17 cellular contexts compared by ENCODE assay signal in the genomic region with DNA sequence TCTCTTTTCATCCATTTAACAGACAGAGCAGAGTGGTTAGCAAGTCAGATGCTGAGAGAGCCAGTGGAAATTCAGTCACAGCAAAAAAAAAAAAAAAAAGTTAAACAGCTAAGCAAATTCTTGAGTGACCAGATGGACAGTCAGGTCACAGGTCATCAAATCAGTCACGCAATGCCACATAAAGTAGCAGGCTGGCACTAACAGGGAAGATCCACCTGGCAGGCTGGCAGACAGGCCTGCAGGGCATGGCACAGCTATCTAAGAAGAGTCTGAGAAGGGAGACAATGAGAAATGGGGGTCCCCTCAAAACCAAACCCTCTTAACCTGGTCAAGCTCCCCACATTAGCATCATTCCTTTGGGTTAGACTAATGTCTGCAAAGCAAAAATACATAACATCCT.
DNase-seq lines count a peak whose midpoint lies in the region; ATAC-seq, FAIRE-seq and TF ChIP-seq lines count a peak whose summit lies in the region.
"Had no signal": no experiment of that assay in that cellular context is flagged by ENCODE, and none has a peak within 500 bp of the region (broad histone marks: within the 10 kb centered on the region; RNA-seq: fewer than 3 reads in every experiment).

No MANE protein-coding gene starts in this region.

- ATAC-seq in right lobe of liver (peak; percentile 61 to 97 (median 86)), HepG2 (no peak)
- ATAC-seq: GM23338 had no signal

- BruUV-seq in HepG2 (replicated peaks; lab: Mats Ljungman, UMichigan): no TSS peak
- no TSS peak for BruUV-seq in OCI-LY7 (replicated peaks; lab: Mats Ljungman, UMichigan)

- H3K4me1 ChIP-seq in right lobe of liver: peaks cover 0 to 6% (median 3%) of the 10 kb centered on the region in 4 donors
- no peaks in the 10 kb centered on the region for H3K4me1 ChIP-seq in HepG2 (ENCODE audit: insufficient read depth, low read length)
- peaks cover 19% of the 10 kb centered on the region for H3K4me1 ChIP-seq in OCI-LY7 (ENCODE audit: insufficient read depth, low read length, poor library complexity, severe bottlenecking)
- H3K4me1 ChIP-seq in parathyroid adenoma: no peaks in the 10 kb centered on the region
- H3K4me1 ChIP-seq: BLaER1 treated with 17β-estradiol and CSF1 and Interleukin-3, amounts not matched to agents 10 nM and 100 nM had no signal

- H3K9ac ChIP-seq in HepG2 (ENCODE audit: insufficient read depth, low read depth, low read length) (no peak overlapping the region), parathyroid adenoma (no peak overlapping the region)
- H3K9ac ChIP-seq: BLaER1 treated with 17β-estradiol and CSF1 and Interleukin-3, amounts not matched to agents 10 nM and 100 nM had no signal

- H2AFZ ChIP-seq in HepG2 (ENCODE audit: low read length) (no peak overlapping the region), OCI-LY7 (ENCODE audit: low read length) (no peak overlapping the region; the same call in 1 of the 2 replicates), parathyroid adenoma (peak overlapping the region; percentile 69)
- H2AFZ ChIP-seq: GM23338 had no signal

- H4K20me1 ChIP-seq in HepG2 (ENCODE audit: insufficient read depth, low read length) (no peaks in the 10 kb centered on the region), OCI-LY7 (ENCODE audit: insufficient read depth, low read length) (no peaks in the 10 kb centered on the region)
- H4K20me1 ChIP-seq: BLaER1 treated with 17β-estradiol and CSF1 and Interleukin-3, amounts not matched to agents 10 nM and 100 nM had no signal

- H3K4me3 ChIP-seq in right lobe of liver (no peak overlapping the region), HepG2 (replicated peaks in 1 of 3; ENCODE audit: insufficient read depth in 1 of 3, low read depth in 2 of 3, low read length in 3 of 3) (no peak overlapping the region), OCI-LY7 (ENCODE audit: low read depth, low read length, poor library complexity, severe bottlenecking) (peak overlapping the region; percentile 2), parathyroid adenoma (ENCODE audit: low read depth, low read length) (no peak overlapping the region), lower leg skin (ENCODE audit: low read depth, poor library complexity, severe bottlenecking) (no peak overlapping the region)
- H3K4me3 ChIP-seq: BLaER1 treated with 17β-estradiol and CSF1 and Interleukin-3, amounts not matched to agents 10 nM and 100 nM; GM23338 had no signal

- H3K4me2 ChIP-seq in HepG2 (ENCODE audit: low read depth, low read length) (no peak overlapping the region), OCI-LY7 (ENCODE audit: low read length) (peak overlapping the region; percentile 61), parathyroid adenoma (ENCODE audit: low read length) (no peak overlapping the region)
- H3K4me2 ChIP-seq: BLaER1 treated with 17β-estradiol and CSF1 and Interleukin-3, amounts not matched to agents 10 nM and 100 nM; GM23338 had no signal

- no peaks in the 10 kb centered on the region for H3K27me3 ChIP-seq in right lobe of liver
- no peaks in the 10 kb centered on the region for H3K27me3 ChIP-seq in HepG2 (ENCODE audit: control insufficient read depth in 1 of 2, insufficient read depth in 2 of 2, low read length in 2 of 2)
- H3K27me3 ChIP-seq in parathyroid adenoma (ENCODE audit: control insufficient read depth, insufficient read depth, low read length): no peaks in the 10 kb centered on the region
- H3K27me3 ChIP-seq: BLaER1 treated with 17β-estradiol and CSF1 and Interleukin-3, amounts not matched to agents 10 nM and 100 nM had no signal

- H3K79me2 ChIP-seq in HepG2 (ENCODE audit: insufficient read depth, low read length) (no peaks in the 10 kb centered on the region), OCI-LY7 (ENCODE audit: insufficient read depth, low read depth, low read length) (no peaks in the 10 kb centered on the region), parathyroid adenoma (no peaks in the 10 kb centered on the region)

- CTCF ChIA-PET in HepG2 (lab: Yijun Ruan, JAX; ENCODE audit: low intra/inter-chr PET ratio, low total read pairs): no interaction called here
- CTCF ChIA-PET in OCI-LY7 (lab: Charles Lee; ENCODE audit: unreplicated experiment): interaction anchor here (1.3 kb wide), 1 partner anchor 8 kb away, joined by 4 read pairs; no protein-coding TSS in a partner anchor

- in situ Hi-C loops in HepG2 (cut with HindIII; ENCODE audit: extremely low pct_ligation_motif_present, low pct_unique_long_range_greater_than_20kb): no loop called here

- WGBS in right lobe of liver (ENCODE audit: insufficient coverage, low coverage, low lambda C conversion rate, missing lambda C conversion rate): 10% methylated on average over 1 of the region's 1 CpG
- WGBS in HepG2 (ENCODE audit: low lambda C conversion rate): 43% methylated on average over 1 of the region's 1 CpG
- 72 to 83% methylated on average over 1 of the region's 1 CpG for WGBS in lower leg skin, 2 donors

- TF ChIP-seq POLR2A in right lobe of liver (IDR thresholded peaks at IDR 0.05) (no peak), HepG2 (IDR thresholded peaks at IDR 0.05; ENCODE audit: insufficient read depth in 1 of 2, low read depth in 2 of 2, low read length in 2 of 2) (no peak), lower leg skin (IDR thresholded peaks at IDR 0.05) (no peak)

- TF ChIP-seq EP300 in HepG2 (IDR thresholded peaks at IDR 0.05; ENCODE audit: low read depth in 2 of 2, low read length in 2 of 2) (no peak), HepG2 (CRISPR knock-in tag; IDR thresholded peaks at IDR 0.05; ENCODE audit: borderline replicate concordance) (no peak)

- H3K27ac ChIP-seq in right lobe of liver: no peak overlapping the region
- no peak overlapping the region for H3K27ac ChIP-seq in HepG2 (ENCODE audit: extremely low read length, insufficient read depth, low read length)
- peak overlapping the region; percentile 36 for H3K27ac ChIP-seq in OCI-LY7 (ENCODE audit: low read depth, low read length, poor library complexity, severe bottlenecking)
- peak overlapping the region; percentile 65 for H3K27ac ChIP-seq in parathyroid adenoma
- H3K27ac ChIP-seq: 22Rv1; BLaER1 treated with 17β-estradiol and CSF1 and Interleukin-3, amounts not matched to agents 10 nM and 100 nM had no signal

- no peaks in the 10 kb centered on the region for H3K36me3 ChIP-seq in right lobe of liver
- no peaks in the 10 kb centered on the region for H3K36me3 ChIP-seq in HepG2 (replicated peaks in 1 of 2; ENCODE audit: control insufficient read depth in 1 of 2, insufficient read depth in 2 of 2, low read length in 2 of 2)
- no peaks in the 10 kb centered on the region for H3K36me3 ChIP-seq in OCI-LY7 (ENCODE audit: insufficient read depth, low read length)
- no peaks in the 10 kb centered on the region for H3K36me3 ChIP-seq in parathyroid adenoma (ENCODE audit: control insufficient read depth, insufficient read depth, low read length)
- H3K36me3 ChIP-seq: BLaER1 treated with 17β-estradiol and CSF1 and Interleukin-3, amounts not matched to agents 10 nM and 100 nM had no signal

- TF ChIP-seq CTCF in right lobe of liver (IDR thresholded peaks at IDR 0.05) (no peak), HepG2 (CRISPR knock-in tag; IDR thresholded peaks at IDR 0.05) (no peak), OCI-LY7 (conservative IDR thresholded peaks at IDR 0.05; ENCODE audit: low read length) (no peak), parathyroid adenoma (IDR thresholded peaks at IDR 0.05) (no peak), lower leg skin (IDR thresholded peaks at IDR 0.05) (no peak)

- H3K9me3 ChIP-seq in right lobe of liver (no peaks in the 10 kb centered on the region), HepG2 (ENCODE audit: low read length) (peaks cover 71% of the 10 kb centered on the region), OCI-LY7 (ENCODE audit: low read length) (no peaks in the 10 kb centered on the region), parathyroid adenoma (ENCODE audit: control insufficient read depth, low read length) (no peaks in the 10 kb centered on the region)

- DNase-seq in DMS53 (lab: John Stamatoyannopoulos, UW) (peak; percentile 79), DMS53 treated with DMSO at 0.1 percent for 48 hours (lab: John Stamatoyannopoulos, UW; ENCODE audit: unreplicated experiment) (no peak), right lobe of liver (peak in 2 of 3 donors; percentile 49 to 57), HepG2 (ENCODE audit: low spot score) (no peak), OCI-LY7 (ENCODE audit: low spot score) (no peak), lower leg skin (ENCODE audit: low spot score in 2 of 2) (no peak), NCI-H1694 treated with DMSO at 0.1 percent for 48 hours (lab: John Stamatoyannopoulos, UW) (no peak)
- DNase-seq: AML-193; CD4-positive, alpha-beta T cell; DND-41; GF-D8; H7; IMR-90 had no signal

- no peak for TF ChIP-seq RAD21 in HepG2 (CRISPR knock-in tag; IDR thresholded peaks at IDR 0.05)

- H3K9me2 ChIP-seq in OCI-LY7 (ENCODE audit: insufficient read depth, low read length): no peaks in the 10 kb centered on the region

- POLR2A ChIA-PET in HepG2 (lab: Yijun Ruan, JAX) (no interaction called here), OCI-LY7 (lab: Charles Lee) (interaction anchor here (0.6 to 3.0 kb wide), 9 partner anchors 10 to 1843 kb away, joined by 3 to 17 read pairs (median 4); no protein-coding TSS in a partner anchor)

- intact Hi-C loops in right lobe of liver (cut with DNase I): no loop called here
- intact Hi-C loops in HepG2 (cut with micrococcal nuclease; ENCODE audit: unreplicated experiment): no loop called here
- intact Hi-C loops in OCI-LY7 (cut with micrococcal nuclease; ENCODE audit: unreplicated experiment): loop anchor here (5.0 kb wide), 1 partner anchor 135 kb away; no protein-coding TSS in a partner anchor
- intact Hi-C loops in lower leg skin (cut with DNase I; ENCODE audit: low total_unique reads): no loop called here

- FAIRE-seq in HepG2 (lab: Jason Lieb, UNC): no peak

TF ChIP-seq in HepG2, 621 proteins besides CTCF, POLR2A, EP300 and RAD21:
- TF ChIP-seq ZNF451 (CRISPR knock-in tag; IDR thresholded peaks at IDR 0.05): no peak
- no peak for TF ChIP-seq DNMT3B (CRISPR knock-in tag; conservative IDR thresholded peaks at IDR 0.05)
- TF ChIP-seq ARID2 (CRISPR knock-in tag; IDR thresholded peaks at IDR 0.05; ENCODE audit: borderline replicate concordance): no peak
- TF ChIP-seq RARA (CRISPR knock-in tag; IDR thresholded peaks at IDR 0.05): no peak
- TF ChIP-seq HCFC1 (IDR thresholded peaks at IDR 0.05; ENCODE audit: low read depth, low read length): no peak

Comparison
In these comparisons a context has a peak if more than half of its experiments do, and no peak if none do; other contexts are left out.
1. DNase-seq: peak in DMS53 (single experiment) and right lobe of liver (2 of 3); none in DMS53 treated with DMSO at 0.1 percent for 48 hours (single experiment), HepG2 (single experiment), OCI-LY7 (single experiment), lower leg skin (0 of 2) and NCI-H1694 treated with DMSO at 0.1 percent for 48 hours (single experiment).
2. H3K27ac ChIP-seq: peak in OCI-LY7 (single experiment) and parathyroid adenoma (single experiment); none in right lobe of liver (0 of 3) and HepG2 (single experiment).